In the genomic region with DNA sequence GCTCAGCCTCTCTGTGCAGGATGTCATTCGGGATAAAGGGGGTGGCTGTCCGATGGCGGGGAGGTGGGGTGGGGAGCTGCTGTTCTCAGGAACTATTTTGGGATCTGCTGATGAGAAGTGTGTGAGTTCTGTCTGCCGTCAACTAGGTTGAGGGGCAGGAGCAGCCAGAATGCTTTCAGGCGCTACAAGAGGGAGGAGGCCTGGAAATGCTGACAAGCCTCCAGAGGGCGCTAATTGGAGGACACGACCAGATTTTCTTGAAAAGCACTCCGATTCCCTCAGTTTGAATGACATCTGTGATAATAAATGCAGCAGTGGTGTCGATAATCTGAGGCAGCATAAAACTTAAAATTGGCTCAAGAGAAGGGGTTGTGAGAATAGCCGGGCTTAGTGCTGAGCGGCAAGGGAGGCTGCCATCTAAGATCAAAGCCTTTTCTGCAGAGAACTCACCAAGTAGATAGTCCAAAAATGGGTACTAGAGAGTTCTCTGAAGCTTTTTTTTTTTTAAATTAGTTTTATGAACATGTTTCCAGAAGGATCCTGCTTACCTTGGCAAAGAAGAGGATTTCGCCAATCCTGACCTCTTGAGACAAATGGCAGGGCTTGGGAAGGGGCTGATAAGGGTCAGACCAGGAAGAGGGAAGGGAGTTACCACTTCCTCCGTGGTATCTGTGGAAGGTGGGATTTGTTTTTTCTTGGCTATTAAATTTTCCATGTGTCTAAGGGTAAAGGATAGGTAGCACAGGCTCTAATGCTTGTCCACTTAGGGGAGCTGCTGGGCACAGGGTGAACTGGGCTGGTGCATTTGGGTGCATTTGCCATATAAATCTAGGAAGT, we compare ENCODE assay signal across 8 cellular contexts.
A peak's percentile ranks its signal among the peaks of the same experiment; 100 is the strongest.
DNase-seq lines count a peak whose midpoint lies in the region; ATAC-seq, FAIRE-seq and TF ChIP-seq lines count a peak whose summit lies in the region.

No MANE protein-coding gene starts in this region.

- peak; percentile 52 for TF ChIP-seq CTCF in AG09309 (IDR thresholded peaks at IDR 0.05; ENCODE audit: control insufficient read depth, insufficient read depth, low read depth, low read length, missing control alignments)
- peak; percentile 72 for TF ChIP-seq CTCF in WERI-Rb-1 (IDR thresholded peaks at IDR 0.05; ENCODE audit: low read depth, low read length)
- peak; percentile 52 for TF ChIP-seq CTCF in glutamatergic neuron (IDR thresholded peaks at IDR 0.05; ENCODE audit: partially characterized antibody, unreplicated experiment)
- no peak for TF ChIP-seq CTCF in lower leg skin (IDR thresholded peaks at IDR 0.05)

- no peaks in the 10 kb centered on the region for H3K9me3 ChIP-seq in WERI-Rb-1 (ENCODE audit: severe bottlenecking)

- peaks cover 7% of the 10 kb centered on the region for H3K27me3 Mint-ChIP-seq in glutamatergic neuron (ENCODE audit: unreplicated experiment)

- H3K27ac ChIP-seq in WERI-Rb-1, result no peak overlapping the region

- no peak for TF ChIP-seq POLR2A in lower leg skin (IDR thresholded peaks at IDR 0.05)

- no peaks in the 10 kb centered on the region for H3K27me3 ChIP-seq in WERI-Rb-1 (ENCODE audit: insufficient read depth, low read depth, severe bottlenecking)

- H3K4me3 ChIP-seq in AG09309 (ENCODE audit: control insufficient read depth, low read depth, low read length) (no peak overlapping the region), WERI-Rb-1 (ENCODE audit: low read depth, low read length) (no peak overlapping the region), lower leg skin (ENCODE audit: low read depth, poor library complexity, severe bottlenecking) (no peak overlapping the region)

- H3K4me1 Mint-ChIP-seq in glutamatergic neuron (ENCODE audit: low read depth, unreplicated experiment), result peaks cover 43% of the 10 kb centered on the region

- peaks cover 3% of the 10 kb centered on the region for H3K36me3 ChIP-seq in WERI-Rb-1

- no peaks in the 10 kb centered on the region for H3K36me3 Mint-ChIP-seq in glutamatergic neuron (ENCODE audit: unreplicated experiment)

- 58 to 78% methylated on average over 13 of the region's 13 CpGs for WGBS in lower leg skin, 2 donors

- peak; percentile 18 for FAIRE-seq in GM19239 (lab: Jason Lieb, UNC)

- no peak overlapping the region for H3K4me3 Mint-ChIP-seq in glutamatergic neuron (ENCODE audit: unreplicated experiment)

- H3K27ac Mint-ChIP-seq in glutamatergic neuron (ENCODE audit: unreplicated experiment), result no peak overlapping the region

- no peak for ATAC-seq in GM21717 (IDR thresholded peaks at IDR 0.05; ENCODE audit: unreplicated experiment)

- DNase-seq in AG09309 (ENCODE audit: low read depth), result no peak
- peak; percentile 16 for DNase-seq in GM19239 (ENCODE audit: insufficient read length, low spot score)
- DNase-seq in WERI-Rb-1, result peak; percentile 65
- peak; percentile 64 for DNase-seq in glutamatergic neuron
- peak; percentile 12 for DNase-seq in stimulated activated CD4-positive, alpha-beta T cell treated with anti-CD3 and anti-CD28 coated beads, Interleukin-1b, Interleukin-23, amount 100 ng/mL, for 48 hours
- no peak for DNase-seq in effector CD8-positive, alpha-beta T cell (lab: John Stamatoyannopoulos, UW)
- no peak for DNase-seq in lower leg skin (ENCODE audit: low spot score in 2 of 2)

- H3K9me3 Mint-ChIP-seq in glutamatergic neuron (ENCODE audit: unreplicated experiment), result peaks cover 11% of the 10 kb centered on the region

- intact Hi-C loops in lower leg skin (cut with DNase I; ENCODE audit: low total_unique reads), result no loop called here

Comparison
In these comparisons a context has a peak if more than half of its experiments do, and no peak if none do; other contexts are left out.
1. DNase-seq: peak in GM19239 (single experiment), WERI-Rb-1 (single experiment), glutamatergic neuron (single experiment) and stimulated activated CD4-positive, alpha-beta T cell treated with anti-CD3 and anti-CD28 coated beads, Interleukin-1b, Interleukin-23, amount 100 ng/mL, for 48 hours (single experiment); none in AG09309 (single experiment), effector CD8-positive, alpha-beta T cell (single experiment) and lower leg skin (0 of 2).
2. CTCF ChIP-seq: peak in AG09309 (single experiment), WERI-Rb-1 (single experiment) and glutamatergic neuron (single experiment); none in lower leg skin (0 of 3).